3 cellular contexts compared by ENCODE assay signal in genomic region chr1:10687142-10687715, GRCh38.
TF ChIP-seq lines count a peak whose summit lies in the region.

No MANE protein-coding gene starts in this region.

TF ChIP-seq in GM23338, 12 proteins besides CTCF, POLR2A, EP300 and RAD21 (continued from another document and continues in another):
- TF ChIP-seq REST (IDR thresholded peaks at IDR 0.05; ENCODE audit: unreplicated experiment) (no peak), ETS1 (IDR thresholded peaks at IDR 0.05) (no peak), CREB1 (CRISPR knock-in tag; IDR thresholded peaks at IDR 0.05; ENCODE audit: low read depth) (no peak)

TF ChIP-seq in WTC11, 78 proteins besides CTCF, POLR2A, EP300 and RAD21 (continued from another document):
- TF ChIP-seq SMAD4 (CRISPR knock-in tag; IDR thresholded peaks at IDR 0.05) (no peak), ZNF263 (CRISPR knock-in tag; IDR thresholded peaks at IDR 0.05; ENCODE audit: low read depth) (no peak), ZNF423 (CRISPR knock-in tag; IDR thresholded peaks at IDR 0.05) (no peak), ZNF512 (CRISPR knock-in tag; IDR thresholded peaks at IDR 0.05; ENCODE audit: borderline replicate concordance) (no peak), GRHL2 (CRISPR knock-in tag; IDR thresholded peaks at IDR 0.05; ENCODE audit: insufficient replicate concordance, severe bottlenecking) (no peak), JAZF1 (CRISPR knock-in tag; IDR thresholded peaks at IDR 0.05) (no peak), GABPB1 (CRISPR knock-in tag; IDR thresholded peaks at IDR 0.05) (no peak)

TF ChIP-seq in HepG2, 621 proteins besides CTCF, POLR2A, EP300 and RAD21 (continued from another document):
- TF ChIP-seq PRDM10 (CRISPR knock-in tag; IDR thresholded peaks at IDR 0.05; ENCODE audit: low read depth) (no peak), ZNF570 (CRISPR knock-in tag; IDR thresholded peaks at IDR 0.05; ENCODE audit: borderline replicate concordance) (no peak), KAT2B (IDR thresholded peaks at IDR 0.05; ENCODE audit: borderline replicate concordance, low read depth, low read length) (no peak), MAFF (IDR thresholded peaks at IDR 0.05; ENCODE audit: low read depth, low read length) (no peak), ZNF556 (CRISPR knock-in tag; IDR thresholded peaks at IDR 0.05; ENCODE audit: borderline replicate concordance) (no peak), NR1H2 (CRISPR knock-in tag; IDR thresholded peaks at IDR 0.05; ENCODE audit: borderline replicate concordance, low read depth) (no peak)
TF ChIP-seq in HepG2: peak in this region for 0.
